ENCODE assay signal across 9 cellular contexts in the genomic region with DNA sequence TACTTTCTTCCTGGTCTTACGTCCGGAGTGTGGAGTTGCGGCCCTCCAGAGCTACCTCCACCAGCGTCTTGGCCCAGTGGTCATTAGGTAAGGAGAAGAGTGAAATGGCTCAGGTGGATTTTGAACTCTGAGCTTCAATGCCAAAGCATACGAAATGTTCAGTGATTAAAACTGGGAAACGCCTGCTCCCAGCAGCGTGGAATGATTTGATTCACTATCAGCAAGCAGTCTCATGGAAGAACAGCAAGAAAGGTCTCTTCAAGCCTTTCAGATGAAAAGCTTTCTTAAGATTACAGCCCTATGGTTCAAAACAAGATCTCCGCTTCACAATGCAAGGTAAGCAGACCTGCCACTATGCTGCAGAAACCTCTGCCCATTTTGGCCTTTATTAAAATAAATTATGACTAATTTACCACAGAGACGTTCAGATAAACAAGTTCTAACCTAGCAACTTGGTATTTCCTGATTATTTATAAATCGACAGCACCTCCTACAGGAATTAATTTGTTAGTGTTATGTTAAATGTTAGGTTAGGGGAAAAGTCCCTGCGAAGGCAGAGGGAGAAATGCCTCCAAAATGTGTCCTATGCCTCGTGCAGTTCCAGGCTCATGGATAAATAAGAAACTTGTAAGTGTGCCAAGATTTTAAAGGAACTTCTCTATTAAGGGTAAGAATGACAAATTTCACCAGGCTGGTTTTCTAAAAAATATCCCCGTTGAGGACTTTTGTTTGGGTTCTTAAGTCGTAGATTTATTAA. TPM values are rescaled to one million over a fixed set of nuclear protein-coding genes. Genes with fewer than 3 reads are reported as not detected.
A peak's percentile ranks its signal among the peaks of the same experiment; 100 is the strongest.
DNase-seq lines count a peak whose midpoint lies in the region; ATAC-seq and TF ChIP-seq lines count a peak whose summit lies in the region.
"Had no signal": no experiment of that assay in that cellular context is flagged by ENCODE, and none has a peak within 500 bp of the region (broad histone marks: within the 10 kb centered on the region; RNA-seq: fewer than 3 reads in every experiment).

No MANE protein-coding gene starts in this region.

- H3K4me1 Mint-ChIP-seq in endodermal cell: peaks cover 21% of the 10 kb centered on the region

- ATAC-seq in heart right ventricle (no peak), GM21737 (IDR thresholded peaks at IDR 0.05; ENCODE audit: unreplicated experiment) (no peak), GM19463 (IDR thresholded peaks at IDR 0.05; ENCODE audit: unreplicated experiment) (no peak), HG02763 (IDR thresholded peaks at IDR 0.05; ENCODE audit: unreplicated experiment) (no peak)

- H3K9me3 ChIP-seq in heart right ventricle: no peaks in the 10 kb centered on the region
- no peaks in the 10 kb centered on the region for H3K9me3 ChIP-seq in endodermal cell (ENCODE audit: control insufficient read depth, low read length)
- H3K9me3 ChIP-seq in testis: no peaks in the 10 kb centered on the region

- DNase-seq in heart right ventricle: no peak
- no peak for DNase-seq in cardiac septum (ENCODE audit: low spot score)
- DNase-seq in NCI-H446 treated with DMSO at 0.1 percent for 48 hours (lab: John Stamatoyannopoulos, UW): peak; percentile 22
- peak; percentile 63 for DNase-seq in endodermal cell
- DNase-seq in testis: no peak

- H3K27me3 Mint-ChIP-seq in endodermal cell (ENCODE audit: insufficient read depth): peaks cover 60% of the 10 kb centered on the region

- H3K36me3 ChIP-seq in heart right ventricle (peaks cover 0 to 35% (median 16%) of the 10 kb centered on the region in 9 donors), endodermal cell (ENCODE audit: control insufficient read depth, insufficient read depth, low read length) (peaks cover 9% of the 10 kb centered on the region), testis (ENCODE audit: low read depth, missing control alignments) (no peaks in the 10 kb centered on the region)

- peaks cover 18 to 49% (median 26%) of the 10 kb centered on the region in 9 donors for H3K4me1 ChIP-seq in heart right ventricle
- H3K4me1 ChIP-seq in endodermal cell (ENCODE audit: control insufficient read depth, insufficient read depth, low read length): peaks cover 3% of the 10 kb centered on the region
- H3K4me1 ChIP-seq in testis: peaks cover 5% of the 10 kb centered on the region

- no peaks in the 10 kb centered on the region for H3K9me3 Mint-ChIP-seq in endodermal cell
- H3K9me3 Mint-ChIP-seq: activated naive CD4-positive, alpha-beta T cell treated with anti-CD3 and anti-CD28 coated beads, Interleukin-2, amount 50 U/mL, for 24 hours had no signal

- TF ChIP-seq CTCF in heart right ventricle (IDR thresholded peaks at IDR 0.05) (peak in 8 of 9 donors; percentile 5 to 36 (median 28)), endodermal cell (conservative IDR thresholded peaks at IDR 0.05) (peak; percentile 74), testis (IDR thresholded peaks at IDR 0.05) (peak in 2 of 3 experiments; percentile 16 to 22)

- no peak overlapping the region for H3K27ac Mint-ChIP-seq in endodermal cell
- H3K27ac Mint-ChIP-seq: activated naive CD4-positive, alpha-beta T cell treated with anti-CD3 and anti-CD28 coated beads, Interleukin-2, amount 50 U/mL, for 24 hours had no signal

- WGBS in heart right ventricle, 2 donors: 34 to 40% methylated on average over 14 of the region's 14 CpGs
- 35 to 36% methylated on average over 12 to 14 of the region's 14 CpGs for WGBS in endodermal cell (ENCODE audit: insufficient coverage in 1 of 2, insufficient read length in 1 of 2), 2 experiments
- WGBS in testis, 2 donors: 33 to 42% methylated on average over 14 of the region's 14 CpGs

- H3K4me3 Mint-ChIP-seq in endodermal cell: peak overlapping the region; percentile 53
- H3K4me3 Mint-ChIP-seq: activated naive CD4-positive, alpha-beta T cell treated with anti-CD3 and anti-CD28 coated beads, Interleukin-2, amount 50 U/mL, for 24 hours had no signal

- H3K36me3 Mint-ChIP-seq in endodermal cell (ENCODE audit: low read depth): peaks cover 16% of the 10 kb centered on the region

- H3K9ac ChIP-seq in endodermal cell (ENCODE audit: extremely low read depth, low read length, poor library complexity, severe bottlenecking): no peak overlapping the region

- no peak overlapping the region for H3K27ac ChIP-seq in heart right ventricle
- no peak overlapping the region for H3K27ac ChIP-seq in endodermal cell (ENCODE audit: low read depth, low read length)
- H3K27ac ChIP-seq in testis: no peak overlapping the region

- intact Hi-C loops in heart right ventricle (cut with DNase I): loop anchor here (5.0 to 10.0 kb wide), 8 partner anchors 188 to 943 kb away; no protein-coding TSS in a partner anchor
- intact Hi-C loops in cardiac septum (cut with DNase I): loop anchor here (5.0 to 10.0 kb wide), 3 partner anchors 310 to 773 kb away; no protein-coding TSS in a partner anchor
- intact Hi-C loops in testis (cut with DNase I; ENCODE audit: low total_unique reads): no loop called here

- H3K27me3 ChIP-seq in heart right ventricle (peaks cover 33 to 69% (median 53%) of the 10 kb centered on the region in 7 donors), endodermal cell (ENCODE audit: control insufficient read depth, insufficient read depth, low read length, poor library complexity, severe bottlenecking) (peaks cover 61% of the 10 kb centered on the region), testis (peaks cover 3% of the 10 kb centered on the region)

- H3K4me3 ChIP-seq in heart right ventricle (no peak overlapping the region), endodermal cell (ENCODE audit: low read length) (no peak overlapping the region), testis (no peak overlapping the region)

- no peak for TF ChIP-seq POLR2A in testis (IDR thresholded peaks at IDR 0.05)

RNA-seq across cellular contexts. Expression of a gene that starts 10.1 kb away (rescaled TPM):
- total RNA-seq in heart right ventricle (under 1 TPM in 1 of 10 donors, not detected in 9; 0.09 TPM), cardiac septum (not detected), endodermal cell (not detected), testis (1 to 10 TPM in 1 of 2 donors, under 1 TPM in 1; 0.74 to 1.5 TPM)
- polyA plus RNA-seq in heart right ventricle (not detected), testis (ENCODE audit: insufficient read depth, low read depth, low replicate concordance) (0.74 TPM)
- polyA plus RNA-seq in endodermal cell (2013, experiment 1 of 2): 2.8 TPM
- 1.6 TPM for polyA plus RNA-seq in endodermal cell (2013, experiment 2 of 2)

RNA-seq across cellular contexts. Expression of a gene that starts 50.6 kb away (rescaled TPM):
- 10 to 100 TPM; 35.6 to 57.0 (median 45.2) TPM for total RNA-seq in heart right ventricle
- polyA plus RNA-seq in heart right ventricle: 10 to 100 TPM; 10.3 to 14.6 TPM
- 39.4 TPM for total RNA-seq in cardiac septum
- total RNA-seq in endodermal cell: 10 to 100 TPM; 11.4 to 13.6 TPM
- 26.1 TPM for polyA plus RNA-seq in endodermal cell (2013, experiment 1 of 2)
- polyA plus RNA-seq in endodermal cell (2013, experiment 2 of 2): 26.7 TPM
- 10 to 100 TPM; 20.2 to 29.1 TPM for total RNA-seq in testis
- 18.3 TPM for polyA plus RNA-seq in testis (ENCODE audit: insufficient read depth, low read depth, low replicate concordance)

Comparison
In these comparisons a context has a peak if more than half of its experiments do, and no peak if none do; other contexts are left out.
1. DNase-seq: peak in NCI-H446 treated with DMSO at 0.1 percent for 48 hours (single experiment) and endodermal cell (single experiment); none in heart right ventricle (0 of 2), cardiac septum (single experiment) and testis (single experiment).
2. CTCF ChIP-seq: peak in every context shown above with its lines; median percentile 74 in endodermal cell; 28 in heart right ventricle; 19 in testis.